6 cellular contexts compared by ENCODE assay signal in genomic region chr11:319465-320273, GRCh38. TPM values are rescaled to one million over a fixed set of nuclear protein-coding genes. Genes with fewer than 3 reads are reported as not detected.
DNase-seq lines count a peak whose midpoint lies in the region; ATAC-seq and TF ChIP-seq lines count a peak whose summit lies in the region.
"Not testable (repeated sequence)": the region's sequence is repeated elsewhere in the genome, so short reads cannot be mapped to it uniquely, and the experiment has no call there.

No MANE protein-coding gene starts in this region.

- not testable (repeated sequence) for H2BK20ac ChIP-seq in H9 (ENCODE audit: low read depth, low read length, poor library complexity, severe bottlenecking)

- CTCF ChIA-PET in activated CD4-positive, alpha-beta T cell treated with anti-CD3 and anti-CD28 coated beads for 36 hours (lab: Charles Lee), result interaction anchor here (0.6 to 1.5 kb wide), 3 partner anchors 9 to 14 kb away, joined by 3 read pairs; no protein-coding TSS in a partner anchor

- peak overlapping the region; percentile 62 for H4K91ac ChIP-seq in H9 (ENCODE audit: insufficient read length, low read depth, low read length)
- H4K91ac ChIP-seq in neuronal stem cell (ENCODE audit: low read depth, low read length, poor library complexity), result not testable (repeated sequence)

- not testable (repeated sequence) for H4K8ac ChIP-seq in H9 (replicated peaks; ENCODE audit: insufficient read length, low read depth, low read length); neuronal stem cell (ENCODE audit: low read depth, low read length)

- H3K27me3 Mint-ChIP-seq in H9 (ENCODE audit: low read depth); activated CD4-positive, alpha-beta T cell treated with anti-CD3 and anti-CD28 coated beads for 36 hours: not testable (repeated sequence)

- not testable (repeated sequence) for H3K9ac ChIP-seq in H9 (ENCODE audit: extremely low read depth, insufficient read length, low read length); iPS-15b (ENCODE audit: low read depth, low read length)
- H3K9ac ChIP-seq in neuronal stem cell (ENCODE audit: low read depth, low read length, poor library complexity), result peak overlapping the region; percentile 72

- not testable (repeated sequence) for H3T11ph ChIP-seq in H9 (ENCODE audit: low read length)

- H3K18ac ChIP-seq in H9 (ENCODE audit: insufficient read length, low read depth, low read length) (peak overlapping the region; percentile 11), neuronal stem cell (ENCODE audit: low read length) (peak overlapping the region; percentile 65)

- peak; percentile 57 for DNase-seq in H9
- DNase-seq in activated CD4-positive, alpha-beta T cell treated with anti-CD3 and anti-CD28 coated beads for 36 hours; caudate nucleus (lab: John Stamatoyannopoulos, UW); neuronal stem cell (ENCODE audit: low spot score); tibial nerve (ENCODE audit: low spot score in 2 of 2): not testable (repeated sequence)

- not testable (repeated sequence) for H2BK15ac ChIP-seq in H9 (ENCODE audit: low read depth, low read length); neuronal stem cell (ENCODE audit: low read length)

- not testable (repeated sequence) for H3K9me3 ChIP-seq in H9 (ENCODE audit: control insufficient read depth, low read depth, low read length); iPS-15b (ENCODE audit: control insufficient read depth, insufficient read depth, low read length); neuronal stem cell (replicated peaks in 1 of 2; ENCODE audit: control insufficient read depth in 2 of 2, insufficient read depth in 1 of 2, low read depth in 1 of 2, low read length in 2 of 2); tibial nerve

- peak; percentile 37 for ATAC-seq in activated CD4-positive, alpha-beta T cell treated with anti-CD3 and anti-CD28 coated beads for 36 hours

- TF ChIP-seq POLR2A in tibial nerve (IDR thresholded peaks at IDR 0.05), result not testable (repeated sequence)

- not testable (repeated sequence) for H2AFZ ChIP-seq in H9 (ENCODE audit: low read length); neuronal stem cell (ENCODE audit: low read length)

- not testable (repeated sequence) for H2BK120ac ChIP-seq in H9 (ENCODE audit: low read depth, low read length, poor library complexity, severe bottlenecking); neuronal stem cell (ENCODE audit: low read depth, low read length)

- H3K79me2 ChIP-seq in H9 (ENCODE audit: insufficient read depth, low read length), result not testable (repeated sequence)

- peak overlapping the region; percentile 88 for H3K4me2 ChIP-seq in H9 (ENCODE audit: insufficient read depth, insufficient read length, low read length)
- peak overlapping the region; percentile 54 for H3K4me2 ChIP-seq in neuronal stem cell (ENCODE audit: insufficient read depth, low read length, poor library complexity, severe bottlenecking)

- peak in 1 of 2 donors; percentile 46 for TF ChIP-seq EP300 in tibial nerve (IDR thresholded peaks at IDR 0.05)

- peak overlapping the region; percentile 31 to 54 (median 35); a peak in 2 of 7 replicates for H3K27ac Mint-ChIP-seq in H9
- H3K27ac Mint-ChIP-seq in activated CD4-positive, alpha-beta T cell treated with anti-CD3 and anti-CD28 coated beads for 36 hours, result peak overlapping the region; percentile 93

- not testable (repeated sequence) for H3K14ac ChIP-seq in H9 (ENCODE audit: insufficient read depth, low read length); neuronal stem cell (ENCODE audit: low read length)

- peak overlapping the region; percentile 97 for H3K4me3 Mint-ChIP-seq in H9
- peak overlapping the region; percentile 78 for H3K4me3 Mint-ChIP-seq in activated CD4-positive, alpha-beta T cell treated with anti-CD3 and anti-CD28 coated beads for 36 hours

- not testable (repeated sequence) for H3K27me3 ChIP-seq in H9 (ENCODE audit: insufficient read depth, low read length); iPS-15b (ENCODE audit: control insufficient read depth, insufficient read depth, low read length); tibial nerve
- peaks cover 0 to 24% (median 0%) of the 10 kb centered on the region in 3 experiments for H3K27me3 ChIP-seq in neuronal stem cell (ENCODE audit: control insufficient read depth in 3 of 3, insufficient read depth in 3 of 3, low read depth in 1 of 3, low read length in 3 of 3)

- H3K23me2 ChIP-seq in H9 (ENCODE audit: insufficient read length, low read depth, low read length, poor library complexity, severe bottlenecking), result peaks cover 30% of the 10 kb centered on the region

- H2BK12ac ChIP-seq in H9 (ENCODE audit: insufficient read length, low read depth, low read length); neuronal stem cell (ENCODE audit: low read length): not testable (repeated sequence)

- peaks cover 6 to 11% (median 6%) of the 10 kb centered on the region in 3 experiments; a peak in 6 of 7 replicates for H3K36me3 Mint-ChIP-seq in H9 (ENCODE audit: insufficient read depth in 1 of 3, low read depth in 3 of 3)
- peaks cover 36% of the 10 kb centered on the region for H3K36me3 Mint-ChIP-seq in activated CD4-positive, alpha-beta T cell treated with anti-CD3 and anti-CD28 coated beads for 36 hours (ENCODE audit: low read depth)

- not testable (repeated sequence) for H3K23ac ChIP-seq in H9 (ENCODE audit: insufficient read length, low read depth, low read length); neuronal stem cell (ENCODE audit: low read depth, low read length, poor library complexity)

- not testable (repeated sequence) for H4K5ac ChIP-seq in H9 (ENCODE audit: insufficient read length, low read depth, low read length)

- not testable (repeated sequence) for H3K56ac ChIP-seq in H9 (ENCODE audit: insufficient read length, low read depth, low read length)

- H3K4me1 Mint-ChIP-seq in H9, result peaks cover 32 to 44% of the 10 kb centered on the region in 2 experiments
- H3K4me1 Mint-ChIP-seq in activated CD4-positive, alpha-beta T cell treated with anti-CD3 and anti-CD28 coated beads for 36 hours, result peaks cover 32% of the 10 kb centered on the region

- H3K36me3 ChIP-seq in iPS-15b (ENCODE audit: control insufficient read depth, insufficient read depth, low read length) (peaks cover 14% of the 10 kb centered on the region), neuronal stem cell (replicated peaks in 1 of 2; ENCODE audit: control insufficient read depth in 2 of 2, insufficient read depth in 2 of 2, low read length in 2 of 2) (peaks cover 0 to 32% of the 10 kb centered on the region in 2 donors)
- H3K36me3 ChIP-seq in tibial nerve, result not testable (repeated sequence)

- H3K4ac ChIP-seq in H9 (ENCODE audit: low read depth, low read length), result not testable (repeated sequence)
- peak overlapping the region; percentile 6 for H3K4ac ChIP-seq in neuronal stem cell (ENCODE audit: low read length)

- intact Hi-C loops in activated CD4-positive, alpha-beta T cell treated with anti-CD3 and anti-CD28 coated beads for 36 hours (cut with DNase I, micrococcal nuclease), result not testable (repeated sequence)

- H4K20me1 ChIP-seq in H9 (ENCODE audit: control insufficient read depth, insufficient read depth, insufficient read length), result not testable (repeated sequence)

- not testable (repeated sequence) for H2BK5ac ChIP-seq in H9 (ENCODE audit: insufficient read length, low read length); neuronal stem cell (ENCODE audit: low read length)

- not testable (repeated sequence) for H3K9me3 Mint-ChIP-seq in H9; activated CD4-positive, alpha-beta T cell treated with anti-CD3 and anti-CD28 coated beads for 36 hours (ENCODE audit: low read depth)

- not testable (repeated sequence) for H2AK5ac ChIP-seq in H9 (ENCODE audit: insufficient read length, low read length)
- peak overlapping the region; percentile 53 for H2AK5ac ChIP-seq in neuronal stem cell (ENCODE audit: low read depth, low read length)

- not testable (repeated sequence) for H3K79me1 ChIP-seq in H9 (ENCODE audit: insufficient read depth, low read depth, low read length, poor library complexity, severe bottlenecking); neuronal stem cell (ENCODE audit: low read depth, low read length)

- POLR2A ChIA-PET in activated CD4-positive, alpha-beta T cell treated with anti-CD3 and anti-CD28 coated beads for 36 hours (lab: Charles Lee), result interaction anchor here (0.5 kb wide), 1 partner anchor 10 kb away, joined by 3 read pairs; no protein-coding TSS in a partner anchor

- H3K4me3 ChIP-seq in iPS-15b (ENCODE audit: low read depth, low read length) (peak overlapping the region; percentile 37), neuronal stem cell (ENCODE audit: low read length in 2 of 2) (peak overlapping the region; percentile 50 to 82), tibial nerve (peak overlapping the region; percentile 40 to 86 (median 74))

- not testable (repeated sequence) for H3K4me1 ChIP-seq in H9 (ENCODE audit: insufficient read depth, low read length); iPS-15b (ENCODE audit: control insufficient read depth, insufficient read depth, low read length)
- H3K4me1 ChIP-seq in neuronal stem cell (ENCODE audit: control insufficient read depth in 2 of 2, insufficient read depth in 1 of 2, low read depth in 1 of 2, low read length in 2 of 2), result peaks cover 20 to 31% of the 10 kb centered on the region in 2 donors
- peaks cover 0 to 48% (median 27%) of the 10 kb centered on the region in 4 donors for H3K4me1 ChIP-seq in tibial nerve

- WGBS in H9 (ENCODE audit: extremely low coverage, insufficient read length, low lambda C conversion rate), result no CpG with 5 or more reads among the region's 24 CpGs
- WGBS in neuronal stem cell (ENCODE audit: extremely low coverage in 2 of 2, insufficient read length in 2 of 2, insufficient replicate concordance in 1 of 2), 2 donors, result no CpG with 5 or more reads among the region's 24 CpGs
- WGBS in tibial nerve, 2 donors, result 0 to 6% methylated on average over 12 to 20 of the region's 24 CpGs

- not testable (repeated sequence) for TF ChIP-seq CTCF in H9 (conservative IDR thresholded peaks at IDR 0.05)
- peak in 2 of 5 experiments; percentile 37 to 41 for TF ChIP-seq CTCF in tibial nerve (IDR thresholded peaks at IDR 0.05)

- H3K27ac ChIP-seq in H9 (ENCODE audit: insufficient read length, low read depth, low read length), result not testable (repeated sequence)
- H3K27ac ChIP-seq in caudate nucleus (ENCODE audit: low read depth, low read length) (peak overlapping the region; percentile 60), neuronal stem cell (replicated peaks; ENCODE audit: low read length) (peak overlapping the region; percentile 13), tibial nerve (peak overlapping the region; percentile 89 to 98 (median 95))

RNA-seq across cellular contexts. Expression of gene IFITM3, which starts 1.0 kb away (rescaled TPM):
- 419 and 425 TPM in 2 replicates for total RNA-seq in H9 (2021)
- total RNA-seq in activated CD4-positive, alpha-beta T cell treated with anti-CD3 and anti-CD28 coated beads for 36 hours, result 100 to 1,000 TPM in 1 of 2 experiments, 10 to 100 TPM in 1; 77.5 to 122 TPM
- 629 TPM for polyA plus RNA-seq in neuronal stem cell (2013, experiment 1 of 2)
- 604 TPM for polyA plus RNA-seq in neuronal stem cell (2013, experiment 2 of 2)
- total RNA-seq in tibial nerve, result 100 to 1,000 TPM; 258 to 816 (median 325) TPM

RNA-seq across cellular contexts. Expression of gene IFITM1, which starts 5.8 kb away (rescaled TPM):
- 498 and 500 TPM in 2 replicates for total RNA-seq in H9 (2021)
- 100 to 1,000 TPM; 248 to 285 TPM for total RNA-seq in activated CD4-positive, alpha-beta T cell treated with anti-CD3 and anti-CD28 coated beads for 36 hours
- 171 TPM for polyA plus RNA-seq in neuronal stem cell (2013, experiment 1 of 2)
- 162 TPM for polyA plus RNA-seq in neuronal stem cell (2013, experiment 2 of 2)
- 100 to 1,000 TPM; 216 to 431 (median 256) TPM for total RNA-seq in tibial nerve

RNA-seq across cellular contexts. Expression of gene IFITM2, which starts 12.1 kb away (rescaled TPM):
- 421 and 425 TPM in 2 replicates for total RNA-seq in H9 (2021)
- total RNA-seq in activated CD4-positive, alpha-beta T cell treated with anti-CD3 and anti-CD28 coated beads for 36 hours, result 100 to 1,000 TPM; 451 to 474 TPM
- polyA plus RNA-seq in neuronal stem cell (2013, experiment 1 of 2), result 660 TPM
- 657 TPM for polyA plus RNA-seq in neuronal stem cell (2013, experiment 2 of 2)
- 100 to 1,000 TPM; 258 to 624 (median 292) TPM for total RNA-seq in tibial nerve

RNA-seq across cellular contexts. Expression of gene IFITM5, which starts 20.3 kb away (rescaled TPM):
- total RNA-seq in H9 (2021) (not detected in 2 replicates), tibial nerve (not detected)
- not detected for total RNA-seq in activated CD4-positive, alpha-beta T cell treated with anti-CD3 and anti-CD28 coated beads for 36 hours
- polyA plus RNA-seq in neuronal stem cell (2013, experiment 1 of 2), result not detected
- 0.06 TPM for polyA plus RNA-seq in neuronal stem cell (2013, experiment 2 of 2)

RNA-seq across cellular contexts. Expression of gene PGGHG, which starts 30.7 kb away (rescaled TPM):
- 57.9 and 58.3 TPM in 2 replicates for total RNA-seq in H9 (2021)
- total RNA-seq in activated CD4-positive, alpha-beta T cell treated with anti-CD3 and anti-CD28 coated beads for 36 hours, result 10 to 100 TPM; 73.4 to 82.3 TPM
- 50.4 TPM for polyA plus RNA-seq in neuronal stem cell (2013, experiment 1 of 2)
- polyA plus RNA-seq in neuronal stem cell (2013, experiment 2 of 2), result 48.9 TPM
- total RNA-seq in tibial nerve, result 100 to 1,000 TPM in 1 of 4 donors, 10 to 100 TPM in 3; 43.7 to 166 (median 55.6) TPM
